Comparison of ENCODE assay signal across 1 cellular context in genomic region chr14:90518941-90519256, GRCh38.
TF ChIP-seq lines count a peak whose summit lies in the region.

No MANE protein-coding gene starts in this region.

TF ChIP-seq in SK-N-SH treated with all-trans-retinoic acid at 6 μM for 48 hours, 23 proteins besides CTCF, POLR2A, EP300 and RAD21 (continued from another document):
- TF ChIP-seq, protein P1, sequence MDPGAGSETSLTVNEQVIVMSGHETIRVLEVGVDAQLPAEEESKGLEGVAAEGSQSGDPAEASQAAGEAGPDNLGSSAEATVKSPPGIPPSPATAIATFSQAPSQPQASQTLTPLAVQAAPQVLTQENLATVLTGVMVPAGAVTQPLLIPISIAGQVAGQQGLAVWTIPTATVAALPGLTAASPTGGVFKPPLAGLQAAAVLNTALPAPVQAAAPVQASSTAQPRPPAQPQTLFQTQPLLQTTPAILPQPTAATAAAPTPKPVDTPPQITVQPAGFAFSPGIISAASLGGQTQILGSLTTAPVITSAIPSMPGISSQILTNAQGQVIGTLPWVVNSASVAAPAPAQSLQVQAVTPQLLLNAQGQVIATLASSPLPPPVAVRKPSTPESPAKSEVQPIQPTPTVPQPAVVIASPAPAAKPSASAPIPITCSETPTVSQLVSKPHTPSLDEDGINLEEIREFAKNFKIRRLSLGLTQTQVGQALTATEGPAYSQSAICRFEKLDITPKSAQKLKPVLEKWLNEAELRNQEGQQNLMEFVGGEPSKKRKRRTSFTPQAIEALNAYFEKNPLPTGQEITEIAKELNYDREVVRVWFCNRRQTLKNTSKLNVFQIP (CRISPR knock-in tag; IDR thresholded peaks at IDR 0.05; ENCODE audit: borderline replicate concordance, low read depth) = no peak
- no peak for TF ChIP-seq CSRNP3 (CRISPR knock-in tag; IDR thresholded peaks at IDR 0.05)
- no peak for TF ChIP-seq ZFP30 (CRISPR knock-in tag; IDR thresholded peaks at IDR 0.05)
- no peak for TF ChIP-seq PATZ1 (CRISPR knock-in tag; IDR thresholded peaks at IDR 0.05; ENCODE audit: borderline replicate concordance)
- TF ChIP-seq ESRRG (CRISPR knock-in tag; IDR thresholded peaks at IDR 0.05) = no peak
